ENCODE assay signal across 8 cellular contexts in the genomic region with DNA sequence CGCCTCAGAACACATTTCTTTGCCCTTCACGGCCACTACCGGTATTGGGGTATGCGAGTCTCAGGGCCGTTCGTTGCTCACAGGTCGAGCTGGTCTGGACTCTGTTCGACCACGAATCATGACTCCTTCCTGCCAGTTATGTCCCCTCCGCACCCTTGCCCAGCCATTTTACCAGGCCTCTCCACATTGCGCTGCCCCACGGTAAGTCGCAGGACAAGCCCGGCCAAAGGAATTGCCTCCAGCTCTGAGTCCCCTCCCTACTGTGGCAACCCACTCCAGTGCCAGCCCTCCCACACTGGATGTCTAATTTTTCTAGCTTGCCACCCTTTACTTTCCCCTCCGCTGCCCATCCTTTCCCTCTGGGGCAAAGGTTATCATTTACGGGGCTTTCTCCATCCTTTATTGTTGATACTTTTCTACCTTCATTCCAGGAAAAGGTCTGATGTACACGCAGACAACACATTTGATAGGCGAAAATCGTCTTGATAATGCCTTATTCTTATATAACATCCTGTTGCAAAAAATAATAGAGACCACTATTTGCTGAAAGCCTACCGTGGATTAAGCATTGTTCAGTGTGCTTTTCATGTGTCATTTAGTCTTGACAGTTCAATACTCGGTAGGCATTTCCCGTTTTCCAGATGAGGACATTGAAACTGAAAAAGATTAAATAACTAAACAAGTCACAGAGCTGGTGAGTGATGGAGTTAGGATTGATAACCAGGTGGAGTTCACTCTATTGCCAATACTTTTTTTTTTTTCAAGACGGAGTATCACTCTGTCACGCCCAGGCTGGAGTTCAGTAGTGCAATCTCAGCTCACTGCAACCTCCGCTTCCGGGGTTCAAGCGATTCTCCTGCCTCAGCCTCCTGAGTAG. TPM values are rescaled to one million over a fixed set of nuclear protein-coding genes. Genes with fewer than 3 reads are reported as not detected.
DNase-seq lines count a peak whose midpoint lies in the region; ATAC-seq and TF ChIP-seq lines count a peak whose summit lies in the region.

No MANE protein-coding gene starts in this region.

- TF ChIP-seq CTCF in activated B cell treated with CpG ODN at 0.5 μM for 24 hours (IDR thresholded peaks at IDR 0.05), result no peak
- TF ChIP-seq CTCF in fibroblast of mammary gland (conservative IDR thresholded peaks at IDR 0.05; ENCODE audit: control insufficient read depth, insufficient read depth, low read depth, low read length), result no peak
- no peak for TF ChIP-seq CTCF in neutrophil (IDR thresholded peaks at IDR 0.05)

- H3K4me3 ChIP-seq in ACC112 (ENCODE audit: low read depth, low read length) (peak overlapping the region; percentile 88), fibroblast of mammary gland (ENCODE audit: control insufficient read depth, low read depth, low read length) (peak overlapping the region; percentile 73), neutrophil (ENCODE audit: low read depth in 1 of 2, low read length in 1 of 2) (peak overlapping the region; percentile 92 to 99)

- no peaks in the 10 kb centered on the region for H3K9me3 ChIP-seq in neutrophil

- H3K36me3 Mint-ChIP-seq in activated B cell treated with CpG ODN at 0.5 μM for 24 hours (ENCODE audit: low read depth), result peaks cover 45% of the 10 kb centered on the region

- peaks cover 45% of the 10 kb centered on the region for H3K4me1 Mint-ChIP-seq in activated B cell treated with CpG ODN at 0.5 μM for 24 hours

- ATAC-seq in GM18517 (IDR thresholded peaks at IDR 0.05; ENCODE audit: unreplicated experiment) (peak; percentile 31), HG03175 (IDR thresholded peaks at IDR 0.05; ENCODE audit: unreplicated experiment) (peak; percentile 17), activated B cell treated with CpG ODN at 0.5 μM for 24 hours (ENCODE audit: low read depth) (peak; percentile 4)

- H3K4me3 Mint-ChIP-seq in activated B cell treated with CpG ODN at 0.5 μM for 24 hours, result peak overlapping the region; percentile 94

- H3K4me1 ChIP-seq in ACC112 (ENCODE audit: control insufficient read depth, insufficient read depth, low read length, unreplicated experiment) (peaks cover 45% of the 10 kb centered on the region), neutrophil (ENCODE audit: control insufficient read depth in 1 of 2, insufficient read depth in 1 of 2, low read depth in 1 of 2, low read length in 1 of 2) (peaks cover 45 to 59% of the 10 kb centered on the region in 2 experiments)

- peak overlapping the region; percentile 98 for H3K27ac Mint-ChIP-seq in activated B cell treated with CpG ODN at 0.5 μM for 24 hours

- no peaks in the 10 kb centered on the region for H3K9me3 Mint-ChIP-seq in activated B cell treated with CpG ODN at 0.5 μM for 24 hours

- CTCF ChIA-PET in activated B cell treated with CpG ODN at 0.5 μM for 24 hours (lab: Charles Lee), result interaction anchor here (2.2 kb wide), 1 partner anchor 19 kb away, joined by 9 read pairs; a partner anchor contains a TSS

- H3K27ac ChIP-seq in ACC112 (ENCODE audit: low read depth, low read length), result peak overlapping the region; percentile 87
- H3K27ac ChIP-seq in neutrophil, result peak overlapping the region; percentile 97

- intact Hi-C loops in activated B cell treated with CpG ODN at 0.5 μM for 24 hours (cut with micrococcal nuclease), result loop anchor here (1.0 to 10.0 kb wide), 8 partner anchors 19 to 1563 kb away; a partner anchor contains a TSS

- H3K36me3 ChIP-seq in ACC112 (ENCODE audit: insufficient read depth, low read length), result peaks cover 32% of the 10 kb centered on the region
- H3K36me3 ChIP-seq in neutrophil, result peaks cover 28% of the 10 kb centered on the region

- peak overlapping the region; percentile 72 for H2AFZ ChIP-seq in ACC112 (ENCODE audit: low read length, unreplicated experiment)

- H3K27me3 Mint-ChIP-seq in activated B cell treated with CpG ODN at 0.5 μM for 24 hours, result no peaks in the 10 kb centered on the region

- H3K27me3 ChIP-seq in ACC112 (ENCODE audit: insufficient read depth, low read length) (no peaks in the 10 kb centered on the region), neutrophil (no peaks in the 10 kb centered on the region)

- no peak for DNase-seq in activated B cell treated with CpG ODN at 0.5 μM for 24 hours
- no peak for DNase-seq in fibroblast of mammary gland (ENCODE audit: low read depth)
- DNase-seq in NCI-H2107 (lab: John Stamatoyannopoulos, UW), result no peak
- DNase-seq in epidermal melanocyte (ENCODE audit: insufficient read length, low spot score), result no peak

- POLR2A ChIA-PET in activated B cell treated with CpG ODN at 0.5 μM for 24 hours (lab: Charles Lee), result interaction anchor here (0.6 to 6.3 kb wide), 40 partner anchors 8 to 1673 kb away, joined by 3 to 201 read pairs (median 4); a partner anchor contains a TSS

- H3K79me2 ChIP-seq in ACC112 (ENCODE audit: control insufficient read depth, insufficient read depth, low read length, unreplicated experiment), result peaks cover 50% of the 10 kb centered on the region

RNA-seq across cellular contexts. Expression of a gene that starts 1.0 kb away (rescaled TPM):
- total RNA-seq in activated B cell treated with CpG ODN at 0.5 μM for 24 hours, result 118 and 119 TPM in 2 replicates

RNA-seq across cellular contexts. Expression of a gene that starts 19.5 kb away (rescaled TPM):
- 46.6 and 53.9 TPM in 2 replicates for total RNA-seq in activated B cell treated with CpG ODN at 0.5 μM for 24 hours

RNA-seq across cellular contexts. Expression of a gene that starts 41.8 kb away (rescaled TPM):
- total RNA-seq in activated B cell treated with CpG ODN at 0.5 μM for 24 hours, result 19.1 and 19.4 TPM in 2 replicates

RNA-seq across cellular contexts. Expression of a gene that starts 52.5 kb away (rescaled TPM):
- total RNA-seq in activated B cell treated with CpG ODN at 0.5 μM for 24 hours, result 41.2 and 47.0 TPM in 2 replicates
